Comparison of ENCODE assay signal across 1 cellular context in the genomic region with DNA sequence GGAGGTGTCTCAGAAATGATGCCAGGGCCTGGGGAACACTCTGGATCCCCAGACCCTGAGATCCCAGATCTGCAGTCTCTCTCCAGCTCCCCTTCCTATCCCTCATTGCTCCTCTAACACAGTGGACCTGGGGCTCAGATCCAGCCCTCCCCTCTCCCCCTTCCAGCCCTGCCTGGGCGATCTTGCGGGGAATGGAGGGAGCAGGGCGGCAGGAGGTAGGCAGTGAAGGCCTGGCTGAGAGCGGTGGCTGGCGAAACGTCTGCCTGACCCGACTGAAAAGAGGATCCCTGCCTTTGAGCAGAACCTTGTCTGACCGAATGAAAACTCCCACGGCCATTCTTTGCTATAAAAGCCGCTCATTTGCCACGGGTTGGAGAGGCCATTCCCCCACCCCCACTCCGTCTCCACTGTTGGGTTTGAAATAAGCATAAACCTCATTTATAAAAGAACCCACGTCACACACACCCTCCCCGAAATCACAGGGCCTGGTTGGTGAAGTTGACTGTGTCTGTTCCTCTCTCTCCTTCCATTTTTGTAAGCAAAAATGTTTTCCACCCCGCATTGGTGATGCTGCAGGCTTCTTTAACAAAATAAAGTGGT.
TF ChIP-seq lines count a peak whose summit lies in the region.

No MANE protein-coding gene starts in this region.

TF ChIP-seq in WTC11, 78 proteins besides CTCF, POLR2A, EP300 and RAD21 (continued from another document):
- TF ChIP-seq, protein P1, sequence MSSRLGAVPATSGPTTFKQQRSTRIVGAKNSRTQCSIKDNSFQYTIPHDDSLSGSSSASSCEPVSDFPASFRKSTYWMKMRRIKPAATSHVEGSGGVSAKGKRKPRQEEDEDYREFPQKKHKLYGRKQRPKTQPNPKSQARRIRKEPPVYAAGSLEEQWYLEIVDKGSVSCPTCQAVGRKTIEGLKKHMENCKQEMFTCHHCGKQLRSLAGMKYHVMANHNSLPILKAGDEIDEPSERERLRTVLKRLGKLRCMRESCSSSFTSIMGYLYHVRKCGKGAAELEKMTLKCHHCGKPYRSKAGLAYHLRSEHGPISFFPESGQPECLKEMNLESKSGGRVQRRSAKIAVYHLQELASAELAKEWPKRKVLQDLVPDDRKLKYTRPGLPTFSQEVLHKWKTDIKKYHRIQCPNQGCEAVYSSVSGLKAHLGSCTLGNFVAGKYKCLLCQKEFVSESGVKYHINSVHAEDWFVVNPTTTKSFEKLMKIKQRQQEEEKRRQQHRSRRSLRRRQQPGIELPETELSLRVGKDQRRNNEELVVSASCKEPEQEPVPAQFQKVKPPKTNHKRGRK (CRISPR knock-in tag; IDR thresholded peaks at IDR 0.05; ENCODE audit: borderline replicate concordance): no peak
- TF ChIP-seq ZNF232 (CRISPR knock-in tag; IDR thresholded peaks at IDR 0.05) (no peak), GRHL2 (CRISPR knock-in tag; IDR thresholded peaks at IDR 0.05; ENCODE audit: insufficient replicate concordance, severe bottlenecking) (no peak), TEAD4 (CRISPR knock-in tag; IDR thresholded peaks at IDR 0.05) (no peak), EMX1 (CRISPR knock-in tag; IDR thresholded peaks at IDR 0.05) (no peak)
- TF ChIP-seq, protein P2, sequence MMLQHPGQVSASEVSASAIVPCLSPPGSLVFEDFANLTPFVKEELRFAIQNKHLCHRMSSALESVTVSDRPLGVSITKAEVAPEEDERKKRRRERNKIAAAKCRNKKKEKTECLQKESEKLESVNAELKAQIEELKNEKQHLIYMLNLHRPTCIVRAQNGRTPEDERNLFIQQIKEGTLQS (CRISPR knock-in tag; conservative IDR thresholded peaks at IDR 0.05): no peak
- TF ChIP-seq, protein P3, sequence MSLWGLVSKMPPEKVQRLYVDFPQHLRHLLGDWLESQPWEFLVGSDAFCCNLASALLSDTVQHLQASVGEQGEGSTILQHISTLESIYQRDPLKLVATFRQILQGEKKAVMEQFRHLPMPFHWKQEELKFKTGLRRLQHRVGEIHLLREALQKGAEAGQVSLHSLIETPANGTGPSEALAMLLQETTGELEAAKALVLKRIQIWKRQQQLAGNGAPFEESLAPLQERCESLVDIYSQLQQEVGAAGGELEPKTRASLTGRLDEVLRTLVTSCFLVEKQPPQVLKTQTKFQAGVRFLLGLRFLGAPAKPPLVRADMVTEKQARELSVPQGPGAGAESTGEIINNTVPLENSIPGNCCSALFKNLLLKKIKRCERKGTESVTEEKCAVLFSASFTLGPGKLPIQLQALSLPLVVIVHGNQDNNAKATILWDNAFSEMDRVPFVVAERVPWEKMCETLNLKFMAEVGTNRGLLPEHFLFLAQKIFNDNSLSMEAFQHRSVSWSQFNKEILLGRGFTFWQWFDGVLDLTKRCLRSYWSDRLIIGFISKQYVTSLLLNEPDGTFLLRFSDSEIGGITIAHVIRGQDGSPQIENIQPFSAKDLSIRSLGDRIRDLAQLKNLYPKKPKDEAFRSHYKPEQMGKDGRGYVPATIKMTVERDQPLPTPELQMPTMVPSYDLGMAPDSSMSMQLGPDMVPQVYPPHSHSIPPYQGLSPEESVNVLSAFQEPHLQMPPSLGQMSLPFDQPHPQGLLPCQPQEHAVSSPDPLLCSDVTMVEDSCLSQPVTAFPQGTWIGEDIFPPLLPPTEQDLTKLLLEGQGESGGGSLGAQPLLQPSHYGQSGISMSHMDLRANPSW (CRISPR knock-in tag; conservative IDR thresholded peaks at IDR 0.05; ENCODE audit: low read depth): no peak
TF ChIP-seq in WTC11: peak in this region for 0.
